In the genomic region with DNA sequence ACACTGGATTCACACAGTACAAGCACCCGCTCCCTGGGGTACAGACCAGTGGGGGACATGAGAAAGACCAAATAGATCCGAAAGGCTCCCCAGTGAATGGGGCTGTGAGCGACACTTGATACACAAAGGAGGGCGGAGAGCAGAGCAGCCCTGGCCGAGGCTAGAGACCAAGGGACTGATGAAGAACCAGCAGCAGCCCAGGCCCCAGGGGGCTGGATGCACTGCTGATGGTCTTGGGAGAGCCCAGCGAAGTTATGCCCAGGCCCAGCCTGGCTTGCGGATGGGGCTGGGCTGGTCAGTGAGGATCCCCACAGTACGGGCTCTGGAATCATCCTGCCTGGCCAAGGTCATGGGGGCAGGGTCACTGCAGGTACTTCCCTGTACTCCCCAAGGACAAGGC, we compare ENCODE assay signal across 13 cellular contexts. TPM values are rescaled to one million over a fixed set of nuclear protein-coding genes. Genes with fewer than 3 reads are reported as not detected.
DNase-seq lines count a peak whose midpoint lies in the region; ATAC-seq and TF ChIP-seq lines count a peak whose summit lies in the region.
"Had no signal": no experiment of that assay in that cellular context is flagged by ENCODE, and none has a peak within 500 bp of the region (broad histone marks: within the 10 kb centered on the region; RNA-seq: fewer than 3 reads in every experiment).

No MANE protein-coding gene starts in this region.

- H4K20me1 ChIP-seq in BLaER1 treated with 17β-estradiol and CSF1 and Interleukin-3, amounts not matched to agents 10 nM and 100 nM, result no peaks in the 10 kb centered on the region

- ATAC-seq in natural killer cell (no peak), GM21423 (IDR thresholded peaks at IDR 0.05; ENCODE audit: unreplicated experiment) (no peak)

- H3K4me1 Mint-ChIP-seq in chondrocyte (ENCODE audit: low read depth), result peaks cover 22% of the 10 kb centered on the region
- H3K4me1 Mint-ChIP-seq in natural killer cell, result peaks cover 28 to 34% of the 10 kb centered on the region in 2 donors

- intact Hi-C loops in natural killer cell (cut with micrococcal nuclease), result loop anchor here (10.0 kb wide), 1 partner anchor 62 kb away; the partner anchor contains the start of genes ATG13 and HARBI1

- H3K36me3 ChIP-seq in BLaER1 treated with 17β-estradiol and CSF1 and Interleukin-3, amounts not matched to agents 10 nM and 100 nM, result peaks cover 51 to 78% (median 57%) of the 10 kb centered on the region in 11 experiments
- H3K36me3 ChIP-seq: ovary had no signal

- no peak overlapping the region for H3K4me3 Mint-ChIP-seq in chondrocyte (ENCODE audit: unreplicated experiment)
- no peak overlapping the region for H3K4me3 Mint-ChIP-seq in natural killer cell
- H3K4me3 Mint-ChIP-seq: central memory CD8-positive, alpha-beta T cell had no signal

- H3K9me3 ChIP-seq in BLaER1 treated with 17β-estradiol and CSF1 and Interleukin-3, amounts not matched to agents 10 nM and 100 nM (replicated peaks in 1 of 11), result no peaks in the 10 kb centered on the region
- H3K9me3 ChIP-seq: ovary had no signal

- H3K27ac Mint-ChIP-seq in chondrocyte (ENCODE audit: unreplicated experiment) (peak overlapping the region; percentile 27), natural killer cell (peak overlapping the region; percentile 21 to 73)

- peaks cover 17% of the 10 kb centered on the region for H3K36me3 Mint-ChIP-seq in chondrocyte (ENCODE audit: low read depth)
- H3K36me3 Mint-ChIP-seq in natural killer cell, result no peaks in the 10 kb centered on the region

- H3K9me3 Mint-ChIP-seq in chondrocyte (ENCODE audit: low read depth) (no peaks in the 10 kb centered on the region), natural killer cell (no peaks in the 10 kb centered on the region)
- H3K9me3 Mint-ChIP-seq: central memory CD8-positive, alpha-beta T cell had no signal

- H3K4me2 ChIP-seq in BLaER1 treated with 17β-estradiol and CSF1 and Interleukin-3, amounts not matched to agents 10 nM and 100 nM, result peak overlapping the region; percentile 80 to 98 (median 91)

- H3K27me3 Mint-ChIP-seq in chondrocyte (ENCODE audit: low read depth) (no peaks in the 10 kb centered on the region), natural killer cell (ENCODE audit: low read depth in 2 of 2) (no peaks in the 10 kb centered on the region)
- H3K27me3 Mint-ChIP-seq: central memory CD8-positive, alpha-beta T cell had no signal

- no peaks in the 10 kb centered on the region; a peak in 1 of 22 replicates for H3K27me3 ChIP-seq in BLaER1 treated with 17β-estradiol and CSF1 and Interleukin-3, amounts not matched to agents 10 nM and 100 nM
- H3K27me3 ChIP-seq: ovary had no signal

- peak overlapping the region; percentile 17 to 98 (median 93); a peak in 21 of 22 replicates for H3K9ac ChIP-seq in BLaER1 treated with 17β-estradiol and CSF1 and Interleukin-3, amounts not matched to agents 10 nM and 100 nM

- no peak for TF ChIP-seq CTCF in chondrocyte (IDR thresholded peaks at IDR 0.05)
- TF ChIP-seq CTCF in natural killer cell (IDR thresholded peaks at IDR 0.05), result no peak

- peaks cover 64 to 77% (median 72%) of the 10 kb centered on the region in 10 experiments for H3K4me1 ChIP-seq in BLaER1 treated with 17β-estradiol and CSF1 and Interleukin-3, amounts not matched to agents 10 nM and 100 nM

- peak overlapping the region; percentile 39 to 100 (median 99); a peak in 21 of 22 replicates for H3K27ac ChIP-seq in BLaER1 treated with 17β-estradiol and CSF1 and Interleukin-3, amounts not matched to agents 10 nM and 100 nM

- DNase-seq in NCI-H69 (lab: John Stamatoyannopoulos, UW) (peak; percentile 54), chondrocyte (ENCODE audit: low spot score) (peak; percentile 71), natural killer cell (no peak), nucleus accumbens (lab: John Stamatoyannopoulos, UW) (no peak), NCI-H2196 treated with DMSO at 0.1 percent for 48 hours (lab: John Stamatoyannopoulos, UW; ENCODE audit: unreplicated experiment) (no peak), NCI-H748 (lab: John Stamatoyannopoulos, UW; ENCODE audit: unreplicated experiment) (no peak)
- DNase-seq: activated CD8-positive, alpha-beta memory T cell treated with anti-CD3 and anti-CD28 coated beads, Interleukin-2, amount 50 U/mL, for 48 hours; foreskin fibroblast; NCI-H1092 had no signal

- peak overlapping the region in 5 of 10 experiments; percentile 4 to 41 (median 27); a peak in 7 of 20 replicates for H3K4me3 ChIP-seq in BLaER1 treated with 17β-estradiol and CSF1 and Interleukin-3, amounts not matched to agents 10 nM and 100 nM
- H3K4me3 ChIP-seq: ovary had no signal

RNA-seq across cellular contexts. Expression of gene ARHGAP1, which starts 23.2 kb away (rescaled TPM):
- total RNA-seq in chondrocyte (109 to 163 TPM (median 155 TPM) in 3 replicates), natural killer cell (100 to 1,000 TPM in 2 of 3 donors, 10 to 100 TPM in 1; 89.8 to 111 (median 102) TPM)

RNA-seq across cellular contexts. Expression of gene ZNF408, which starts 23.7 kb away (rescaled TPM):
- total RNA-seq in chondrocyte (12.3 to 15.5 TPM (median 14.6 TPM) in 3 replicates), natural killer cell (10 to 100 TPM in 1 of 3 donors, 1 to 10 TPM in 2; 9.1 to 19.0 (median 9.6) TPM)

RNA-seq across cellular contexts. Expression of gene F2, which starts 41.8 kb away (rescaled TPM):
- total RNA-seq in chondrocyte (0.25 TPM in 1 of 3 replicates, not detected in the others), natural killer cell (under 1 TPM in 1 of 3 donors, not detected in 2; 0.14 TPM)

RNA-seq across cellular contexts. Expression of gene ATG13, which starts 59.8 kb away (rescaled TPM):
- 60.6 to 76.0 TPM (median 67.1 TPM) in 3 replicates for total RNA-seq in chondrocyte
- total RNA-seq in natural killer cell, result 100 to 1,000 TPM; 125 to 137 (median 132) TPM

Comparison
In these comparisons a context has a peak if more than half of its experiments do, and no peak if none do; other contexts are left out.
1. DNase-seq: peak in NCI-H69 (single experiment) and chondrocyte (single experiment); none in natural killer cell (single experiment), nucleus accumbens (0 of 56), NCI-H2196 treated with DMSO at 0.1 percent for 48 hours (single experiment) and NCI-H748 (single experiment).